ENCODE assay signal across 1 cellular context in genomic region chr19:1026189-1027019, GRCh38.
A peak's percentile ranks its signal among the peaks of the same experiment; 100 is the strongest.
TF ChIP-seq lines count a peak whose summit lies in the region.

Gene CNN2, plus strand, starts transcription at chr19:1026608. Its CDS starts 54 bp downstream, at chr19:1026662.

TF ChIP-seq in K562, 482 proteins besides CTCF, POLR2A, EP300 and RAD21 (continued from another document and continues in another):
- TF ChIP-seq MGA (IDR thresholded peaks at IDR 0.05) (peak; percentile 26; the same call in 1 of the 2 replicates), GATAD2B (IDR thresholded peaks at IDR 0.05; ENCODE audit: borderline replicate concordance) (peak; percentile 41; the same call in 1 of the 2 replicates), CCNT2 (IDR thresholded peaks at IDR 0.05; ENCODE audit: borderline replicate concordance, extremely low read depth, insufficient read length, low read depth, low read length) (peak; percentile 75), ZNF592 (IDR thresholded peaks at IDR 0.05) (0 out of 2 replicates have a peak, but pooled peaks have one; percentile 25), NFATC3 (IDR thresholded peaks at IDR 0.05) (no peak), MAX (CRISPR knock-in tag; IDR thresholded peaks at IDR 0.05) (0 out of 2 replicates have a peak, but pooled peaks have one; percentile 28), GMEB1 (CRISPR knock-in tag; IDR thresholded peaks at IDR 0.05) (0 out of 2 replicates have a peak, but pooled peaks have one; percentile 4), SMARCB1 (IDR thresholded peaks at IDR 0.05; ENCODE audit: insufficient read length, low read depth) (no peak), STAT6 (CRISPR knock-in tag; IDR thresholded peaks at IDR 0.05) (no peak), RBM15 (IDR thresholded peaks at IDR 0.05; ENCODE audit: insufficient read depth, low read length) (no peak), ETS2 (tag; IDR thresholded peaks at IDR 0.05; ENCODE audit: borderline replicate concordance, poor library complexity, severe bottlenecking) (no peak), CEBPZ (IDR thresholded peaks at IDR 0.05; ENCODE audit: borderline replicate concordance, low read depth, low read length) (no peak), ZNF263 (CRISPR knock-in tag; IDR thresholded peaks at IDR 0.05; ENCODE audit: borderline replicate concordance) (peak; percentile 67), ZNF239 (CRISPR knock-in tag; IDR thresholded peaks at IDR 0.05) (peak; percentile 93), E2F6 (IDR thresholded peaks at IDR 0.05; ENCODE audit: borderline replicate concordance in 1 of 2, extremely low read depth in 1 of 2, insufficient read depth in 1 of 2, insufficient read length in 1 of 2, low read depth in 1 of 2, low read length in 1 of 2, poor library complexity in 1 of 2, severe bottlenecking in 1 of 2) (peak in 1 of 2 experiments; percentile 53), KLF13 (tag; IDR thresholded peaks at IDR 0.05; ENCODE audit: borderline replicate concordance, low read depth) (0 out of 2 replicates have a peak, but pooled peaks have one; percentile 10), NR0B1 (IDR thresholded peaks at IDR 0.05; ENCODE audit: partially characterized antibody) (no peak), MTA1 (IDR thresholded peaks at IDR 0.05; ENCODE audit: borderline replicate concordance) (peak; percentile 13; the same call in 1 of the 2 replicates), ZNF830 (CRISPR knock-in tag; IDR thresholded peaks at IDR 0.05) (no peak), FOXP1 (CRISPR knock-in tag; IDR thresholded peaks at IDR 0.05) (peak; percentile 64; the same call in 1 of the 2 replicates)
